8 cellular contexts compared by ENCODE assay signal in the genomic region with DNA sequence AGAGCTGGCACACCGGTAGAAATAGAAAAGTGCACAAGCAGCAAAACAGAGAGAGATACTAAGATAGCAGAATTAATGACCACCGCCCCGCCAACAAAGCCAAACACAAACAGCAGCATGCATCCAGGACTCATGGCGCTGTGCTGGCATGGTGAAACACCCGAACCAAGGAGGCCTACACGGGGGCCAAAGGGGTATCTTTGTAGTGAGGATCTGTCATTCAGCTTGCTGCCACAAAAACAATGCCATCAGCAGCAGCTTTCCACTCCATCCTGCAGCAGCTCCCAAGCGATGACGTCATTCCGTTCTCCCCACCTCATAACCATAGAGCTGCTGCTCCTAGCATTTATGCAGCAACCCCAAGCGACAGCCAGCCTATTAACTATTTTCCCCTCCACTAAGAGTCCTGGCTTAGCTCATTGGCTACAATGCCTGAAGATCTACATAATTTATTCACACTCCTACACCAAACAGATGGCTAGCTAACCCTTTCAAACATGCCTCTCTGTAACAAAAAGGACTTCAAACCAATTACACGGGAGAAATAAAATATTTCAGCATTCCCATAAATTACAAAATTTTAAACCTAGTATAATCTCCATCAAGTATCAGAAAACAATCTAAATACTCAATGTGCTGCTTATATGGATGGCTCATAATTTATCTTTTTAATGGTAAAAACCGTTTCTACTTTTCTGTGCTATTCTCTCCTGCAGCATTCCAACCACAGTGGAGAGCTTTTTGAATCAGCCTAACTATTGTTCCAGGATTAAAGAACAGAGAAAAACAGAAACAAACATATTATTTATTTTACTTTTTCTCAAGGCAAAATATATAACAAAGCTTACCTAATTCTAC.
A peak's percentile ranks its signal among the peaks of the same experiment; 100 is the strongest.
DNase-seq lines count a peak whose midpoint lies in the region; ATAC-seq and TF ChIP-seq lines count a peak whose summit lies in the region.

No MANE protein-coding gene starts in this region.

- peaks cover 23% of the 10 kb centered on the region for H3F3A ChIP-seq in smooth muscle cell (ENCODE audit: low read depth)

- H3K9ac ChIP-seq in smooth muscle cell (ENCODE audit: low read depth): peak overlapping the region; percentile 66

- no peak for TF ChIP-seq POLR2A in breast epithelium (IDR thresholded peaks at IDR 0.05)

- H2AFZ ChIP-seq in smooth muscle cell (ENCODE audit: low read depth): no peak overlapping the region

- peaks cover 40% of the 10 kb centered on the region for H3K79me2 ChIP-seq in smooth muscle cell (ENCODE audit: low read depth)

- no peaks in the 10 kb centered on the region for H4K20me1 ChIP-seq in smooth muscle cell (ENCODE audit: low read depth)

- H3K27ac ChIP-seq in breast epithelium: peak overlapping the region; percentile 35 to 53
- peak overlapping the region; percentile 79 for H3K27ac ChIP-seq in smooth muscle cell (ENCODE audit: low read depth)

- H3K36me3 ChIP-seq in breast epithelium: no peaks in the 10 kb centered on the region
- no peaks in the 10 kb centered on the region for H3K36me3 ChIP-seq in smooth muscle cell (ENCODE audit: low read depth)

- intact Hi-C loops in breast epithelium (cut with DNase I; ENCODE audit: low total_unique reads): no loop called here

- ATAC-seq in HG02970 (IDR thresholded peaks at IDR 0.05; ENCODE audit: low FRiP score, unreplicated experiment): no peak

- H3K4me2 ChIP-seq in smooth muscle cell: peak overlapping the region; percentile 80

- DNase-seq in C1 segment of cervical spinal cord (lab: John Stamatoyannopoulos, UW) (peak in 12 of 14 donors; percentile 46 to 99 (median 74)), NCI-H2081 (lab: John Stamatoyannopoulos, UW) (peak; percentile 98 to 100), breast epithelium (ENCODE audit: low spot score in 2 of 2) (peak in 1 of 2 donors; percentile 63), iPS-NIHi11 (ENCODE audit: low spot score) (peak; percentile 88), smooth muscle cell (lab: John Stamatoyannopoulos, UW; ENCODE audit: unreplicated experiment) (peak; percentile 14), NOMO-1 treated with DMSO at 0.1 percent for 48 hours (lab: John Stamatoyannopoulos, UW; ENCODE audit: unreplicated experiment) (no peak)
- no peak for DNase-seq in effector CD4-positive, alpha-beta T cell

- peak overlapping the region; percentile 21 to 62 (median 40) for H3K4me3 ChIP-seq in breast epithelium
- H3K4me3 ChIP-seq in smooth muscle cell: peak overlapping the region; percentile 42

- H3K4me1 ChIP-seq in breast epithelium (no peaks in the 10 kb centered on the region), smooth muscle cell (ENCODE audit: low read depth) (peaks cover 53% of the 10 kb centered on the region)

- H3K9me3 ChIP-seq in breast epithelium (no peaks in the 10 kb centered on the region), smooth muscle cell (replicated peaks; ENCODE audit: low read depth) (no peaks in the 10 kb centered on the region)

- 12% methylated on average over 12 of the region's 12 CpGs for WGBS in smooth muscle cell (ENCODE audit: low lambda C conversion rate)

- no peaks in the 10 kb centered on the region for H3K27me3 ChIP-seq in breast epithelium
- no peaks in the 10 kb centered on the region for H3K27me3 ChIP-seq in smooth muscle cell (ENCODE audit: low read depth)

- no peak for TF ChIP-seq CTCF in breast epithelium (IDR thresholded peaks at IDR 0.05)
- TF ChIP-seq CTCF in smooth muscle cell (IDR thresholded peaks at IDR 0.05; ENCODE audit: borderline replicate concordance, insufficient read depth, poor library complexity, severe bottlenecking): no peak

Comparison
In these comparisons a context has a peak if more than half of its experiments do, and no peak if none do; other contexts are left out.
1. DNase-seq: peak in C1 segment of cervical spinal cord (12 of 14), NCI-H2081 (2 of 2), iPS-NIHi11 (single experiment) and smooth muscle cell (single experiment); none in effector CD4-positive, alpha-beta T cell (single experiment) and NOMO-1 treated with DMSO at 0.1 percent for 48 hours (single experiment).